29 cellular contexts compared by ENCODE assay signal in genomic region chr4:182370491-182370890, GRCh38.
"Had no signal": no experiment of that assay in that cellular context is flagged by ENCODE, and none has a peak within 500 bp of the region (broad histone marks: within the 10 kb centered on the region; RNA-seq: fewer than 3 reads in every experiment).

No MANE protein-coding gene starts in this region.

- H3K27ac ChIP-seq: cardiac muscle cell, KMS-11 had no signal

- H3K36me3 Mint-ChIP-seq: activated CD4-positive, alpha-beta memory T cell treated with anti-CD3 and anti-CD28 coated beads for 36 hours; activated naive CD4-positive, alpha-beta T cell treated with anti-CD3 and anti-CD28 coated beads, Interleukin-2, amount 50 U/mL, for 72 hours had no signal

- FAIRE-seq: TTC549 had no signal

- DNase-seq: activated B cell treated with CpG ODN at 0.5 μM for 24 hours; activated CD4-positive, alpha-beta memory T cell treated with anti-CD3 and anti-CD28 coated beads for 36 hours; activated CD4-positive, alpha-beta T cell treated with anti-CD3 and anti-CD28 coated beads, Interleukin-2, amount 10 ng/mL, durations not matched to agents 7 days and 5 days; activated CD8-positive, alpha-beta memory T cell treated with anti-CD3 and anti-CD28 coated beads for 24 hours; activated effector memory CD4-positive, alpha-beta T cell treated with anti-CD3 and anti-CD28 coated beads, Interleukin-2, amount 50 U/mL, for 16 hours; activated naive CD4-positive, alpha-beta T cell treated with Interleukin-2 at 50 U/mL for 16 hours; activated T-cell treated with anti-CD3 and anti-CD28 coated beads, Interleukin-2, amount 50 U/mL, for 4 hours; anterior cingulate cortex; NCI-H1092; NCI-H1417; NCI-H1930; NCI-H2171; NCI-H2227 treated with DMSO at 0.1 percent for 48 hours; NCI-H526; NCI-H82; NK-92 treated with Interleukin-12 subunit alpha and Interleukin-12 subunit beta, amount 100 ng/mL, for 24 hours; OCI-M1; RPMI8226; SJCRH30; T-helper 9 cell had no signal

- ATAC-seq: activated naive CD4-positive, alpha-beta T cell treated with anti-CD3 and anti-CD28 coated beads, Interleukin-2, amount 50 U/mL, for 72 hours; activated T-cell treated with anti-CD3 and anti-CD28 coated beads, Interleukin-2, amount 50 U/mL, for 4 hours; Panc1; Right ventricle myocardium inferior; SK-N-SH treated with all-trans-retinoic acid at 6 μM for 48 hours had no signal

- H3K4me3 Mint-ChIP-seq: activated B cell treated with CpG ODN at 0.5 μM for 24 hours; activated CD4-positive, alpha-beta memory T cell treated with anti-CD3 and anti-CD28 coated beads for 36 hours; activated CD4-positive, alpha-beta T cell treated with anti-CD3 and anti-CD28 coated beads, Interleukin-2, amount 10 ng/mL, durations not matched to agents 7 days and 5 days; activated T-cell treated with anti-CD3 and anti-CD28 coated beads, Interleukin-2, amount 50 U/mL, for 4 hours; brain; T-helper 1 cell treated with Interleukin-12 subunit alpha and Interleukin-12 subunit beta and Interleukin-4 antibody, amounts not matched to agents 30 μg/mL and 1 μg/mL, for 36 hours had no signal

- H3K4me2 ChIP-seq: KMS-11 had no signal

- H3K9me3 ChIP-seq: SJCRH30 had no signal

- H3K36me3 ChIP-seq: cardiac muscle cell, SJCRH30 had no signal

- H3K27me3 ChIP-seq: cardiac muscle cell, SJCRH30 had no signal

- H3K27me3 Mint-ChIP-seq: activated B cell treated with CpG ODN at 0.5 μM for 24 hours; activated CD4-positive, alpha-beta memory T cell treated with anti-CD3 and anti-CD28 coated beads for 36 hours; activated CD4-positive, alpha-beta T cell treated with anti-CD3 and anti-CD28 coated beads, Interleukin-2, amount 10 ng/mL, durations not matched to agents 7 days and 5 days; brain had no signal

- H3K9ac ChIP-seq: KMS-11 had no signal

- H3K4me3 ChIP-seq: cardiac muscle cell, SJCRH30 had no signal

- H3K9me3 Mint-ChIP-seq: activated B cell treated with CpG ODN at 0.5 μM for 24 hours; activated CD4-positive, alpha-beta memory T cell treated with anti-CD3 and anti-CD28 coated beads for 36 hours; activated CD4-positive, alpha-beta T cell treated with anti-CD3 and anti-CD28 coated beads, Interleukin-2, amount 10 ng/mL, durations not matched to agents 7 days and 5 days; activated T-cell treated with anti-CD3 and anti-CD28 coated beads, Interleukin-2, amount 50 U/mL, for 4 hours; brain; T-helper 1 cell treated with Interleukin-12 subunit alpha and Interleukin-12 subunit beta and Interleukin-4 antibody, amounts not matched to agents 30 μg/mL and 1 μg/mL, for 36 hours had no signal

- H3K27ac Mint-ChIP-seq: activated B cell treated with CpG ODN at 0.5 μM for 24 hours; activated CD4-positive, alpha-beta memory T cell treated with anti-CD3 and anti-CD28 coated beads for 36 hours; activated CD4-positive, alpha-beta T cell treated with anti-CD3 and anti-CD28 coated beads, Interleukin-2, amount 10 ng/mL, durations not matched to agents 7 days and 5 days; activated naive CD4-positive, alpha-beta T cell treated with anti-CD3 and anti-CD28 coated beads, Interleukin-2, amount 50 U/mL, for 72 hours; brain; T-helper 1 cell treated with Interleukin-12 subunit alpha and Interleukin-12 subunit beta and Interleukin-4 antibody, amounts not matched to agents 30 μg/mL and 1 μg/mL, for 36 hours had no signal

- H3K4me1 Mint-ChIP-seq: activated B cell treated with CpG ODN at 0.5 μM for 24 hours; activated CD4-positive, alpha-beta T cell treated with anti-CD3 and anti-CD28 coated beads, Interleukin-2, amount 10 ng/mL, durations not matched to agents 7 days and 5 days had no signal
